Comparison of ENCODE assay signal across 18 cellular contexts in genomic region chr11:95515379-95515778, GRCh38.
"Had no signal": no experiment of that assay in that cellular context is flagged by ENCODE, and none has a peak within 500 bp of the region (broad histone marks: within the 10 kb centered on the region; RNA-seq: fewer than 3 reads in every experiment).

No MANE protein-coding gene starts in this region.

- H3K4me3 ChIP-seq: ascending aorta, esophagus squamous epithelium, gastroesophageal sphincter, heart left ventricle had no signal

- H3K4me1 ChIP-seq: ascending aorta had no signal

- ATAC-seq: activated T-cell treated with anti-CD3 and anti-CD28 coated beads, Interleukin-2, amount 50 U/mL, for 72 hours; gastroesophageal sphincter; naive thymus-derived CD8-positive, alpha-beta T cell; stimulated activated naive CD8-positive, alpha-beta T cell treated with anti-CD3 and anti-CD28 coated beads, Interleukin-15, amount 100 ng/mL, for 72 hours had no signal

- H3K27me3 ChIP-seq: ascending aorta, gastroesophageal sphincter, heart left ventricle had no signal

- DNase-seq: activated CD4-positive, alpha-beta T cell treated with anti-CD3 and anti-CD28 coated beads, Interleukin-2, amount 50 U/mL, for 1 hour; activated CD4-positive, CD25-positive, alpha-beta regulatory T cell treated with anti-CD3 and anti-CD28 coated beads, Interleukin-2, amount 50 U/mL, for 72 hours; activated CD8-positive, alpha-beta memory T cell treated with anti-CD3 and anti-CD28 coated beads for 24 hours; activated CD8-positive, alpha-beta memory T cell treated with anti-CD3 and anti-CD28 coated beads, Interleukin-2, amount 50 U/mL, for 48 hours; activated effector memory CD4-positive, alpha-beta T cell treated with anti-CD3 and anti-CD28 coated beads, Interleukin-2, amount 50 U/mL, for 16 hours; activated T-cell treated with anti-CD3 and anti-CD28 coated beads, Interleukin-2, amount 50 U/mL, for 72 hours; cerebellar nuclear complex; cortex of kidney; esophagus squamous epithelium; heart left ventricle; kidney glomerular epithelial cell; naive thymus-derived CD8-positive, alpha-beta T cell; stimulated activated naive CD8-positive, alpha-beta T cell treated with anti-CD3 and anti-CD28 coated beads, Interleukin-15, amount 100 ng/mL, for 72 hours; T-helper 1 cell; T-helper 9 cell; trophoblast cell had no signal

- H3K9me3 ChIP-seq: ascending aorta, esophagus squamous epithelium, gastroesophageal sphincter, heart left ventricle had no signal

- H3K27ac ChIP-seq: ascending aorta, gastroesophageal sphincter, heart left ventricle had no signal

- H3K36me3 ChIP-seq: ascending aorta, esophagus squamous epithelium, gastroesophageal sphincter, heart left ventricle had no signal
